In genomic region chr11:96147186-96147585, GRCh38 we compare ENCODE assay signal across 16 cellular contexts.
"Had no signal": no experiment of that assay in that cellular context is flagged by ENCODE, and none has a peak within 500 bp of the region (broad histone marks: within the 10 kb centered on the region; RNA-seq: fewer than 3 reads in every experiment).

No MANE protein-coding gene starts in this region.

- H3K27ac Mint-ChIP-seq: activated CD4-positive, alpha-beta memory T cell treated with anti-CD3 and anti-CD28 coated beads, Interleukin-2, amount 10 ng/mL, durations not matched to agents 7 days and 5 days had no signal

- H3K27me3 ChIP-seq: gastrocnemius medialis, heart right ventricle, left lung, pancreas, thyroid gland, vagina had no signal

- H3K36me3 ChIP-seq: gastrocnemius medialis, heart right ventricle, left lung, pancreas, thyroid gland, vagina, WERI-Rb-1 had no signal

- H3K27ac ChIP-seq: gastrocnemius medialis, heart right ventricle, left lung, pancreas, thyroid gland, vagina, WERI-Rb-1 had no signal

- H3K4me3 ChIP-seq: gastrocnemius medialis, heart right ventricle, left lung, pancreas, thyroid gland, vagina had no signal

- DNase-seq: activated CD4-positive, alpha-beta memory T cell treated with anti-CD3 and anti-CD28 coated beads, Interleukin-2, amount 10 ng/mL, durations not matched to agents 7 days and 5 days; activated CD4-positive, alpha-beta T cell treated with anti-CD3 and anti-CD28 coated beads for 36 hours; activated CD8-positive, alpha-beta memory T cell treated with anti-CD3 and anti-CD28 coated beads, Interleukin-2, amount 50 U/mL, for 48 hours; activated naive CD4-positive, alpha-beta T cell treated with Interleukin-2 at 50 U/mL for 16 hours; amygdala; cerebellar nuclear complex; gastrocnemius medialis; heart right ventricle; islet precursor cell; left lung; pancreas; T-helper 1 cell; thyroid gland; WERI-Rb-1 had no signal

- H3K9me3 Mint-ChIP-seq: activated CD4-positive, alpha-beta memory T cell treated with anti-CD3 and anti-CD28 coated beads, Interleukin-2, amount 10 ng/mL, durations not matched to agents 7 days and 5 days had no signal

- H3K9me3 ChIP-seq: gastrocnemius medialis, heart right ventricle, left lung, pancreas, thyroid gland, vagina had no signal

- H3K4me3 Mint-ChIP-seq: activated CD4-positive, alpha-beta memory T cell treated with anti-CD3 and anti-CD28 coated beads, Interleukin-2, amount 10 ng/mL, durations not matched to agents 7 days and 5 days; activated CD4-positive, alpha-beta T cell treated with anti-CD3 and anti-CD28 coated beads for 36 hours had no signal

- H3K27me3 Mint-ChIP-seq: activated CD4-positive, alpha-beta memory T cell treated with anti-CD3 and anti-CD28 coated beads, Interleukin-2, amount 10 ng/mL, durations not matched to agents 7 days and 5 days; activated CD4-positive, alpha-beta T cell treated with anti-CD3 and anti-CD28 coated beads for 36 hours had no signal

- H3K4me1 ChIP-seq: gastrocnemius medialis, pancreas, thyroid gland had no signal

- FAIRE-seq: endometrium, pancreas had no signal

- ATAC-seq: activated CD4-positive, alpha-beta T cell treated with anti-CD3 and anti-CD28 coated beads for 36 hours; gastrocnemius medialis; heart right ventricle; left lung; pancreas had no signal
